9 cellular contexts compared by ENCODE assay signal in the genomic region with DNA sequence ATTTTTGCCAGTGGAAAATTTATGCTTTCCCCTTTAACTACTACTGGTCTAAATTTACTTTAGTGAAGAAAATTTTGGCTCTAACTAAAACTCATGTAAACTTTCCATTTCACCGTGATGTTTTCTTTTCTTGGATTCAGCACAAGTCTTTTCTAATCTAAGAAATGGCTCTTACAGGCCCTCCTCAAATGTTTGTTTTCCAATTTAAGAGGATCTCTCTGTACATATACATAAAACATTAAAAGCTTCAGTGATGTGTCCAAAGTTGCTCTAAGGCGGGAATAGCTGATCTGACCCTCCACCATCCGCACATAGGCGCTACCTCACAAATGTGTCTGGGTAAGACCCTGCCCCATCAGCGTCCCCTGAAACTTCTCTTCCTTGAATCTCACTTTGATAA.
"Had no signal": no experiment of that assay in that cellular context is flagged by ENCODE, and none has a peak within 500 bp of the region (broad histone marks: within the 10 kb centered on the region; RNA-seq: fewer than 3 reads in every experiment).

No MANE protein-coding gene starts in this region.

- H3K36me3 Mint-ChIP-seq: natural killer cell had no signal

- H3K4me1 Mint-ChIP-seq: natural killer cell had no signal

- H3K4me3 Mint-ChIP-seq: activated CD4-positive, alpha-beta memory T cell treated with anti-CD3 and anti-CD28 coated beads, Interleukin-2, amount 10 ng/mL, durations not matched to agents 7 days and 5 days; natural killer cell; stimulated activated naive CD8-positive, alpha-beta T cell treated with anti-CD3 and anti-CD28 coated beads, Interleukin-15, Interleukin-2, amounts not matched to agents 100 ng/mL and 50 ng/mL, for 24 hours; T-helper 17 cell had no signal

- H3K9me3 Mint-ChIP-seq: activated CD4-positive, alpha-beta memory T cell treated with anti-CD3 and anti-CD28 coated beads, Interleukin-2, amount 10 ng/mL, durations not matched to agents 7 days and 5 days; natural killer cell; stimulated activated naive CD8-positive, alpha-beta T cell treated with anti-CD3 and anti-CD28 coated beads, Interleukin-15, Interleukin-2, amounts not matched to agents 100 ng/mL and 50 ng/mL, for 24 hours had no signal

- ATAC-seq: left colon, natural killer cell, T-helper 17 cell had no signal

- H3K27ac Mint-ChIP-seq: activated CD4-positive, alpha-beta memory T cell treated with anti-CD3 and anti-CD28 coated beads, Interleukin-2, amount 10 ng/mL, durations not matched to agents 7 days and 5 days; natural killer cell; stimulated activated naive CD8-positive, alpha-beta T cell treated with anti-CD3 and anti-CD28 coated beads, Interleukin-15, Interleukin-2, amounts not matched to agents 100 ng/mL and 50 ng/mL, for 24 hours; T-helper 17 cell had no signal

- DNase-seq: activated CD4-positive, alpha-beta memory T cell treated with anti-CD3 and anti-CD28 coated beads, Interleukin-2, amount 10 ng/mL, durations not matched to agents 7 days and 5 days; activated CD4-positive, alpha-beta T cell treated with anti-CD3 and anti-CD28 coated beads for 1 hour; activated T-cell treated with anti-CD3 and anti-CD28 coated beads, Interleukin-2, amount 50 U/mL, for 48 hours; left colon; natural killer cell; stimulated activated CD4-positive, alpha-beta T cell treated with anti-CD3 and anti-CD28 coated beads, Interleukin-15, amount 100 ng/mL, for 24 hours; stimulated activated CD4-positive, alpha-beta T cell treated with anti-CD3 and anti-CD28 coated beads, Interleukin-4, amount 100 ng/mL, for 24 hours; T-helper 17 cell had no signal
